In genomic region chr6:170100046-170100445, GRCh38 we compare ENCODE assay signal across 15 cellular contexts.
DNase-seq lines count a peak whose midpoint lies in the region; ATAC-seq and TF ChIP-seq lines count a peak whose summit lies in the region.
"Had no signal": no experiment of that assay in that cellular context is flagged by ENCODE, and none has a peak within 500 bp of the region (broad histone marks: within the 10 kb centered on the region; RNA-seq: fewer than 3 reads in every experiment).

No MANE protein-coding gene starts in this region.

- H3K4me3 Mint-ChIP-seq in natural killer cell treated with Interleukin-12 subunit alpha and Interleukin-12 subunit beta and Interleukin-15 and Interleukin-18, amount 100 ng/mL, for 72 hours: no peak overlapping the region
- H3K4me3 Mint-ChIP-seq in natural killer cell (no peak overlapping the region), endothelial cell (ENCODE audit: unreplicated experiment) (no peak overlapping the region)
- H3K4me3 Mint-ChIP-seq: CD8-positive, alpha-beta memory T cell; GM23338 had no signal

- H3K27ac Mint-ChIP-seq in natural killer cell treated with Interleukin-12 subunit alpha and Interleukin-12 subunit beta and Interleukin-15 and Interleukin-18, amount 100 ng/mL, for 72 hours: peak overlapping the region in 1 of 2 donors; percentile 27
- H3K27ac Mint-ChIP-seq in natural killer cell (no peak overlapping the region), endothelial cell (ENCODE audit: unreplicated experiment) (no peak overlapping the region)
- H3K27ac Mint-ChIP-seq: GM23338 had no signal

- H3K36me3 Mint-ChIP-seq in natural killer cell treated with Interleukin-12 subunit alpha and Interleukin-12 subunit beta and Interleukin-15 and Interleukin-18, amount 100 ng/mL, for 72 hours: peaks cover 5% of the 10 kb centered on the region
- H3K36me3 Mint-ChIP-seq in natural killer cell: no peaks in the 10 kb centered on the region
- no peaks in the 10 kb centered on the region for H3K36me3 Mint-ChIP-seq in endothelial cell (ENCODE audit: low read depth, unreplicated experiment)

- no peak for TF ChIP-seq CTCF in natural killer cell (IDR thresholded peaks at IDR 0.05)
- no peak for TF ChIP-seq CTCF in endothelial cell (IDR thresholded peaks at IDR 0.05; ENCODE audit: unreplicated experiment)

- H3K9me3 Mint-ChIP-seq in natural killer cell treated with Interleukin-12 subunit alpha and Interleukin-12 subunit beta and Interleukin-15 and Interleukin-18, amount 100 ng/mL, for 72 hours: peaks cover 3% of the 10 kb centered on the region
- H3K9me3 Mint-ChIP-seq in natural killer cell (no peaks in the 10 kb centered on the region), endothelial cell (ENCODE audit: unreplicated experiment) (no peaks in the 10 kb centered on the region)

- peaks cover 4 to 10% of the 10 kb centered on the region in 2 donors for H3K4me1 Mint-ChIP-seq in natural killer cell treated with Interleukin-12 subunit alpha and Interleukin-12 subunit beta and Interleukin-15 and Interleukin-18, amount 100 ng/mL, for 72 hours (ENCODE audit: low read depth in 2 of 2)
- H3K4me1 Mint-ChIP-seq in natural killer cell: peaks cover 12 to 14% of the 10 kb centered on the region in 2 donors
- H3K4me1 Mint-ChIP-seq in endothelial cell (ENCODE audit: unreplicated experiment): no peaks in the 10 kb centered on the region

- peaks cover 5 to 11% of the 10 kb centered on the region in 2 donors for H3K27me3 Mint-ChIP-seq in natural killer cell treated with Interleukin-12 subunit alpha and Interleukin-12 subunit beta and Interleukin-15 and Interleukin-18, amount 100 ng/mL, for 72 hours
- H3K27me3 Mint-ChIP-seq in natural killer cell (ENCODE audit: low read depth in 2 of 2) (peaks cover 6 to 12% of the 10 kb centered on the region in 2 donors), endothelial cell (ENCODE audit: unreplicated experiment) (peaks cover 6% of the 10 kb centered on the region)

- no peak for ATAC-seq in natural killer cell treated with Interleukin-12 subunit alpha and Interleukin-12 subunit beta and Interleukin-15 and Interleukin-18, amount 100 ng/mL, for 72 hours
- no peak for ATAC-seq in natural killer cell
- ATAC-seq in HG03442 (IDR thresholded peaks at IDR 0.05; ENCODE audit: unreplicated experiment): no peak
- ATAC-seq: GM23338, PC-3 had no signal

- intact Hi-C loops in natural killer cell (cut with micrococcal nuclease) (no loop called here), posterior vena cava (cut with DNase I) (no loop called here)

- DNase-seq in natural killer cell treated with Interleukin-12 subunit alpha and Interleukin-12 subunit beta and Interleukin-15 and Interleukin-18, amount 100 ng/mL, for 72 hours (ENCODE audit: low spot score): peak; percentile 56
- DNase-seq in natural killer cell (no peak), endothelial cell (ENCODE audit: low spot score) (peak; percentile 1), posterior vena cava (ENCODE audit: low spot score) (peak; percentile 75), NCI-H1048 (lab: John Stamatoyannopoulos, UW) (no peak), NCI-H187 (lab: John Stamatoyannopoulos, UW) (no peak)
- DNase-seq: CD8-positive, alpha-beta memory T cell; GF-D8; MV-4-11; NCI-H1436; NCI-H345; NCI-H69; PC-3 had no signal

Comparison
In these comparisons a context has a peak if more than half of its experiments do, and no peak if none do; other contexts are left out.
1. DNase-seq: peak in natural killer cell treated with Interleukin-12 subunit alpha and Interleukin-12 subunit beta and Interleukin-15 and Interleukin-18, amount 100 ng/mL, for 72 hours (single experiment), endothelial cell (single experiment) and posterior vena cava (single experiment); none in natural killer cell (single experiment), NCI-H1048 (single experiment) and NCI-H187 (0 of 2).